24 cellular contexts compared by ENCODE assay signal in the genomic region with DNA sequence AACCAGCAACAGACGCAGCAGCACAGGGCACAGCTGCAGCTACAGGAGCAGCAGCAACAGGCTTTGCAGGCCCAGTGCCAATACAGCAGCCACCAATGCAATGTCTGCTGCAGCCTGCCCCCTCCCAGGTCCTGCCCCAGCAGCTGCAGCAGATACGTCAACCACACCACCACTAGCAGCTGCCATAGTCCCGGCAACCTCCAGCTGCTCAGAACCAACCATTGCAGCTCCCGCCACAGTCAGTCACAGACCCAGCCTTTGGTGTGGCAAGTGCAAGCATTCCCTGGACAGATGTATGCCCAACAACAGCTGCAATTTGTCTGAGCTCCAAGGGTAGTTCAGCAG. TPM values are rescaled to one million over a fixed set of nuclear protein-coding genes. Genes with fewer than 3 reads are reported as not detected.
DNase-seq lines count a peak whose midpoint lies in the region; ATAC-seq, FAIRE-seq and TF ChIP-seq lines count a peak whose summit lies in the region.
"Had no signal": no experiment of that assay in that cellular context is flagged by ENCODE, and none has a peak within 500 bp of the region (broad histone marks: within the 10 kb centered on the region; RNA-seq: fewer than 3 reads in every experiment).

No MANE protein-coding gene starts in this region.

- H3K4me3 ChIP-seq in K562 (no peak overlapping the region), retinal pigment epithelial cell (ENCODE audit: low read length) (peak overlapping the region; percentile 51)
- H3K4me3 ChIP-seq: thoracic aorta had no signal

- ATAC-seq in K562 (peak; percentile 11; the same call in 2 of the 3 replicates), Right ventricle myocardium inferior (no peak), HG03108 (IDR thresholded peaks at IDR 0.05; ENCODE audit: unreplicated experiment) (no peak)
- ATAC-seq: esophagus mucosa; stimulated activated naive B cell treated with anti-CD40 and anti-IgM and Interleukin-4, amounts not matched to agents 10 μg/mL and 1 μg/mL and 100 μg/mL, for 72 hours; T-cell had no signal

- H3K9me1 ChIP-seq in K562 (ENCODE audit: control insufficient read depth, insufficient read depth, low read length): no peaks in the 10 kb centered on the region

- peaks cover 0 to 19% of the 10 kb centered on the region in 2 experiments; a peak in 2 of 5 replicates for H3K4me1 ChIP-seq in K562 (replicated peaks in 1 of 2; ENCODE audit: control insufficient read depth in 2 of 2, insufficient read depth in 2 of 2, low read length in 2 of 2)

- FAIRE-seq in K562 (lab: Jason Lieb, UNC): no peak

- no peak for TF ChIP-seq POLR2A in K562 (conservative IDR thresholded peaks at IDR 0.05)

- DNase-seq in NCI-H748 (lab: John Stamatoyannopoulos, UW; ENCODE audit: unreplicated experiment): peak; percentile 14
- no peak for DNase-seq in NCI-H748 treated with DMSO at 0.1 percent for 48 hours (lab: John Stamatoyannopoulos, UW)
- peak; percentile 4 for DNase-seq in NCI-H2107 (lab: John Stamatoyannopoulos, UW)
- no peak for DNase-seq in K562 (ENCODE audit: extremely low read depth in 1 of 4, low spot score in 3 of 4)
- no peak for DNase-seq in retinal pigment epithelial cell (ENCODE audit: low read depth)
- no peak for DNase-seq in Right ventricle myocardium inferior (ENCODE audit: missing footprints)
- DNase-seq in HCEC 1CT: no peak
- DNase-seq: activated CD4-positive, alpha-beta T cell treated with anti-CD3 and anti-CD28 coated beads, Interleukin-2, amount 50 U/mL, for 48 hours; C1 segment of cervical spinal cord; HFFc6; NCI-H1092; NCI-H2171; NCI-H82; occipital lobe; stimulated activated naive B cell treated with anti-CD40 and anti-IgM and Interleukin-4, amounts not matched to agents 10 μg/mL and 1 μg/mL and 100 μg/mL, for 72 hours; T-cell had no signal

- CTCF ChIA-PET in K562 (lab: Yijun Ruan, JAX; ENCODE audit: low intra/inter-chr PET ratio): no interaction called here

- intact Hi-C loops in K562 (cut with micrococcal nuclease) (no loop called here), Right ventricle myocardium inferior (cut with DNase I) (no loop called here)

- POLR2A ChIA-PET in K562 (lab: Yijun Ruan, JAX): interaction anchor here (0.6 to 1.4 kb wide), 2 partner anchors 8 to 91 kb away, joined by 3 to 4 read pairs; a partner anchor contains a TSS

- in situ Hi-C loops in K562 (cut with MboI): no loop called here

- no peaks in the 10 kb centered on the region for H3K79me2 ChIP-seq in K562 (ENCODE audit: control insufficient read depth, insufficient read depth, low read length)

- peaks cover 21 to 43% of the 10 kb centered on the region in 2 experiments for H3K27me3 ChIP-seq in K562 (ENCODE audit: control insufficient read depth in 2 of 2, insufficient read depth in 2 of 2, low read length in 2 of 2)

- H3K36me3 ChIP-seq in K562 (ENCODE audit: control insufficient read depth, insufficient read depth, low read length): no peaks in the 10 kb centered on the region
- H3K36me3 ChIP-seq: cardiac muscle cell, thoracic aorta had no signal

- no peak for TF ChIP-seq RAD21 in K562 (CRISPR knock-in tag; conservative IDR thresholded peaks at IDR 0.05 in 1 of 2, IDR thresholded peaks at IDR 0.05 in 1 of 2)

- H3K9me3 ChIP-seq in K562 (replicated peaks; ENCODE audit: control insufficient read depth, insufficient read depth, low read depth, low read length): no peaks in the 10 kb centered on the region
- H3K9me3 ChIP-seq: thoracic aorta had no signal

- no peak for TF ChIP-seq EP300 in K562 (IDR thresholded peaks at IDR 0.05; ENCODE audit: low read length)

- no peak overlapping the region for H3K9ac ChIP-seq in K562 (ENCODE audit: insufficient read depth in 1 of 2, low read depth in 2 of 2, low read length in 2 of 2)

- no peak overlapping the region for H3K27ac ChIP-seq in K562 (ENCODE audit: extremely low read depth, low read depth, low read length)
- H3K27ac ChIP-seq: cardiac muscle cell, RWPE1, thoracic aorta had no signal

- no peak overlapping the region for H3K4me2 ChIP-seq in K562 (ENCODE audit: insufficient read depth, low read length)

- H4K20me1 ChIP-seq in K562 (replicated peaks; ENCODE audit: control insufficient read depth, insufficient read depth, low read length): no peaks in the 10 kb centered on the region

- H2AFZ ChIP-seq in K562 (ENCODE audit: low read depth, low read length): no peak overlapping the region

- BruUV-seq in K562 (replicated peaks; lab: Mats Ljungman, UMichigan): no TSS peak

- TF ChIP-seq CTCF in K562 (IDR thresholded peaks at IDR 0.05 in 2 of 3, conservative IDR thresholded peaks at IDR 0.05 in 1 of 3; ENCODE audit: insufficient read depth in 2 of 3, low read depth in 1 of 3, low read length in 3 of 3): no peak
- TF ChIP-seq CTCF in retinal pigment epithelial cell (conservative IDR thresholded peaks at IDR 0.05; ENCODE audit: low read depth, low read length): no peak

- 0% methylated on average over 1 of the region's 4 CpGs for WGBS in K562 (ENCODE audit: insufficient coverage, low coverage, missing lambda C conversion rate)

TF ChIP-seq in K562, 482 proteins besides CTCF, POLR2A, EP300 and RAD21 (continues in another document):
- TF ChIP-seq, protein P1, sequence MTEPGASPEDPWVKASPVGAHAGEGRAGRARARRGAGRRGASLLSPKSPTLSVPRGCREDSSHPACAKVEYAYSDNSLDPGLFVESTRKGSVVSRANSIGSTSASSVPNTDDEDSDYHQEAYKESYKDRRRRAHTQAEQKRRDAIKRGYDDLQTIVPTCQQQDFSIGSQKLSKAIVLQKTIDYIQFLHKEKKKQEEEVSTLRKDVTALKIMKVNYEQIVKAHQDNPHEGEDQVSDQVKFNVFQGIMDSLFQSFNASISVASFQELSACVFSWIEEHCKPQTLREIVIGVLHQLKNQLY (CRISPR knock-in tag; conservative IDR thresholded peaks at IDR 0.05): no peak
- TF ChIP-seq, protein P2, sequence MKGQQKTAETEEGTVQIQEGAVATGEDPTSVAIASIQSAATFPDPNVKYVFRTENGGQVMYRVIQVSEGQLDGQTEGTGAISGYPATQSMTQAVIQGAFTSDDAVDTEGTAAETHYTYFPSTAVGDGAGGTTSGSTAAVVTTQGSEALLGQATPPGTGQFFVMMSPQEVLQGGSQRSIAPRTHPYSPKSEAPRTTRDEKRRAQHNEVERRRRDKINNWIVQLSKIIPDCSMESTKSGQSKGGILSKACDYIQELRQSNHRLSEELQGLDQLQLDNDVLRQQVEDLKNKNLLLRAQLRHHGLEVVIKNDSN (CRISPR knock-in tag; IDR thresholded peaks at IDR 0.05): no peak
- TF ChIP-seq PPARD (CRISPR knock-in tag; IDR thresholded peaks at IDR 0.05) (no peak), SETDB1 (IDR thresholded peaks at IDR 0.05; ENCODE audit: low read length) (no peak), NEUROD1 (IDR thresholded peaks at IDR 0.05; ENCODE audit: borderline replicate concordance, low read depth, low read length, partially characterized antibody) (no peak), TFAM (CRISPR knock-in tag; conservative IDR thresholded peaks at IDR 0.05) (no peak), TBP (optimal IDR thresholded peaks at IDR 0.05; ENCODE audit: low read depth, low read length) (no peak)
- TF ChIP-seq, protein P3, sequence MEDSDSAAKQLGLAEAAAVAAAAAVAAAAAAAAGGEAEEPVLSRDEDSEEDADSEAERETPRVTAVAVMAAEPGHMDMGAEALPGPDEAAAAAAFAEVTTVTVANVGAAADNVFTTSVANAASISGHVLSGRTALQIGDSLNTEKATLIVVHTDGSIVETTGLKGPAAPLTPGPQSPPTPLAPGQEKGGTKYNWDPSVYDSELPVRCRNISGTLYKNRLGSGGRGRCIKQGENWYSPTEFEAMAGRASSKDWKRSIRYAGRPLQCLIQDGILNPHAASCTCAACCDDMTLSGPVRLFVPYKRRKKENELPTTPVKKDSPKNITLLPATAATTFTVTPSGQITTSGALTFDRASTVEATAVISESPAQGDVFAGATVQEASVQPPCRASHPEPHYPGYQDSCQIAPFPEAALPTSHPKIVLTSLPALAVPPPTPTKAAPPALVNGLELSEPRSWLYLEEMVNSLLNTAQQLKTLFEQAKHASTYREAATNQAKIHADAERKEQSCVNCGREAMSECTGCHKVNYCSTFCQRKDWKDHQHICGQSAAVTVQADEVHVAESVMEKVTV (CRISPR knock-in tag; IDR thresholded peaks at IDR 0.05): no peak
- TF ChIP-seq, protein P4, sequence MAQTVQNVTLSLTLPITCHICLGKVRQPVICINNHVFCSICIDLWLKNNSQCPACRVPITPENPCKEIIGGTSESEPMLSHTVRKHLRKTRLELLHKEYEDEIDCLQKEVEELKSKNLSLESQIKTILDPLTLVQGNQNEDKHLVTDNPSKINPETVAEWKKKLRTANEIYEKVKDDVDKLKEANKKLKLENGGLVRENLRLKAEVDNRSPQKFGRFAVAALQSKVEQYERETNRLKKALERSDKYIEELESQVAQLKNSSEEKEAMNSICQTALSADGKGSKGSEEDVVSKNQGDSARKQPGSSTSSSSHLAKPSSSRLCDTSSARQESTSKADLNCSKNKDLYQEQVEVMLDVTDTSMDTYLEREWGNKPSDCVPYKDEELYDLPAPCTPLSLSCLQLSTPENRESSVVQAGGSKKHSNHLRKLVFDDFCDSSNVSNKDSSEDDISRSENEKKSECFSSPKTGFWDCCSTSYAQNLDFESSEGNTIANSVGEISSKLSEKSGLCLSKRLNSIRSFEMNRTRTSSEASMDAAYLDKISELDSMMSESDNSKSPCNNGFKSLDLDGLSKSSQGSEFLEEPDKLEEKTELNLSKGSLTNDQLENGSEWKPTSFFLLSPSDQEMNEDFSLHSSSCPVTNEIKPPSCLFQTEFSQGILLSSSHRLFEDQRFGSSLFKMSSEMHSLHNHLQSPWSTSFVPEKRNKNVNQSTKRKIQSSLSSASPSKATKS (CRISPR knock-in tag; IDR thresholded peaks at IDR 0.05): no peak

RNA-seq across cellular contexts. Expression of a gene that starts 53.3 kb away (rescaled TPM):
- not detected in 2 replicates for total RNA-seq in K562 (2011; cell fraction: chromatin; rRNA removed; ENCODE audit: low replicate concordance)
- total RNA-seq in K562 (2011; cell fraction: nucleolus; rRNA removed): not detected in 2 replicates
- total RNA-seq in K562 (2011; cell fraction: nucleoplasm; rRNA removed): not detected in 2 replicates
- 0.14 and 0.41 TPM in 2 replicates for total RNA-seq in K562 (2014; rRNA removed)
- total RNA-seq in K562 (2014; rRNA removed; fragmentation: Illumina TruSeq; extraction: Trizol): 0.10 TPM in 1 of 2 replicates, not detected in the other
- total RNA-seq in K562 (2015; rRNA removed; fragmentation: Illumina TruSeq; extraction: Trizol): 0.15 and 0.25 TPM in 2 replicates
- total RNA-seq in K562 (2021): not detected in 2 replicates
- 0.11 and 0.26 TPM in 2 replicates for polyA plus RNA-seq in K562 (2011; rRNA removed)
- polyA plus RNA-seq in K562 (2011; cell fraction: cytosol; rRNA removed): 0.34 and 0.48 TPM in 2 replicates
- polyA plus RNA-seq in K562 (2011; cell fraction: nucleus; rRNA removed): 0.34 and 0.37 TPM in 2 replicates
- polyA plus RNA-seq in K562 (2012): 0.06 and 0.09 TPM in 2 replicates
- polyA plus RNA-seq in K562 (2014; fragmentation: Illumina TruSeq; extraction: Trizol): 0.22 and 0.30 TPM in 2 replicates
- under 1 TPM in 1 of 2 experiments, not detected in 1; 0.13 TPM for polyA plus RNA-seq in K562 (2014; fragmentation: Nextera tagmentation; extraction: Ambion mirVana)
- 0.09 and 0.12 TPM in 2 replicates for polyA plus RNA-seq in K562 (2014; rRNA removed)
- polyA minus RNA-seq in K562 (2011; rRNA and poly(A)+ RNA removed): 0.14 TPM in 1 of 2 replicates, not detected in the other
- not detected in 2 replicates for polyA minus RNA-seq in K562 (2011; cell fraction: cytosol; rRNA and poly(A)+ RNA removed)
- not detected in 2 replicates for polyA minus RNA-seq in K562 (2011; cell fraction: nucleus; rRNA and poly(A)+ RNA removed)
- 80.0 TPM for total RNA-seq in Right ventricle myocardium inferior
- total RNA-seq: A673, cardiac muscle cell, esophagus mucosa, glomerular endothelial cell, HFFc6, lower leg skin, occipital lobe, T-cell, thoracic aorta had no signal
- polyA plus RNA-seq: cardiac muscle cell had no signal

Comparison
In these comparisons a context has a peak if more than half of its experiments do, and no peak if none do; other contexts are left out.
1. DNase-seq: peak in NCI-H748 (single experiment) and NCI-H2107 (single experiment); none in NCI-H748 treated with DMSO at 0.1 percent for 48 hours (single experiment), K562 (0 of 4), retinal pigment epithelial cell (single experiment), Right ventricle myocardium inferior (single experiment) and HCEC 1CT (single experiment).
2. RNA of a gene that starts 53.3 kb away (total RNA-seq): 80.0 TPM in Right ventricle myocardium inferior (single experiment); 0.10 to 0.41 TPM in K562; every median in the first group is over 10 times any median in the second.